In the genomic region with DNA sequence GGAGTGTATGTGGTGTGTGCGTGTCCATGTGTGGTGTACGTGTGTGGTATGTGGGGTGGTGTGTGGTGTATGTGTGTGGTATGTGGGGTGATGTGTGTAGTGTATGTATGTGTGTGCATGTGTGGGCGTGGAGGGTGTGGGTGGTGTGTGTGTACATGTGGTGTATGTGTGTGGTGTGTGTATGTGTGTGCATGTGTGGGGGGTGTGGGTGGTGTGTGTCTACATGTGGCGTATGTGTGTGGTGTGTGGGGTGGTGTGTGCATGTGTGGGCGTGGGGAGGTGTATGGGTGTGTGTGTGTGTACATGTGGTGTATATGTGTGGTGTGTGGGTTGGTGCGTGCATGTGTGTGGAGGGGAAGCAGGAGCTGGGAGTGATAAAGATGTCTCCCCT, we compare ENCODE assay signal across 20 cellular contexts. TPM values are rescaled to one million over a fixed set of nuclear protein-coding genes. Genes with fewer than 3 reads are reported as not detected.
DNase-seq lines count a peak whose midpoint lies in the region; ATAC-seq and TF ChIP-seq lines count a peak whose summit lies in the region.
"Had no signal": no experiment of that assay in that cellular context is flagged by ENCODE, and none has a peak within 500 bp of the region (broad histone marks: within the 10 kb centered on the region; RNA-seq: fewer than 3 reads in every experiment).

No MANE protein-coding gene starts in this region.

- H3K9me3 ChIP-seq in heart left ventricle (peaks cover 0 to 4% (median 0%) of the 10 kb centered on the region in 12 donors), mesodermal cell (ENCODE audit: control insufficient read depth, low read length) (no peaks in the 10 kb centered on the region)
- H3K9me3 ChIP-seq: SJCRH30 had no signal

- no peak overlapping the region for H3K4me3 Mint-ChIP-seq in activated CD4-positive, alpha-beta T cell treated with anti-CD3 and anti-CD28 coated beads, Interleukin-2, amount 10 ng/mL, durations not matched to agents 7 days and 5 days
- H3K4me3 Mint-ChIP-seq: activated naive CD4-positive, alpha-beta T cell treated with anti-CD3 and anti-CD28 coated beads, Interleukin-2, amount 50 U/mL, for 24 hours; CD8-positive, alpha-beta memory T cell; T-helper 2 cell treated with Interferon-gamma antibody and Interleukin-4, amounts not matched to agents 5 μg/mL and 100 μg/mL, for 36 hours; type B pancreatic cell had no signal

- no peaks in the 10 kb centered on the region for H3K36me3 ChIP-seq in heart left ventricle
- no peaks in the 10 kb centered on the region for H3K36me3 ChIP-seq in mesodermal cell (ENCODE audit: control insufficient read depth, insufficient read depth, low read length)
- H3K36me3 ChIP-seq: heart right ventricle, SJCRH30 had no signal

- no peaks in the 10 kb centered on the region for H3K36me3 Mint-ChIP-seq in activated CD4-positive, alpha-beta T cell treated with anti-CD3 and anti-CD28 coated beads, Interleukin-2, amount 10 ng/mL, durations not matched to agents 7 days and 5 days (ENCODE audit: low read depth)
- H3K36me3 Mint-ChIP-seq: activated naive CD4-positive, alpha-beta T cell treated with anti-CD3 and anti-CD28 coated beads, Interleukin-2, amount 50 U/mL, for 24 hours; CD8-positive, alpha-beta memory T cell; type B pancreatic cell had no signal

- peaks cover 15% of the 10 kb centered on the region for H3K27me3 Mint-ChIP-seq in activated CD4-positive, alpha-beta T cell treated with anti-CD3 and anti-CD28 coated beads, Interleukin-2, amount 10 ng/mL, durations not matched to agents 7 days and 5 days

- H3K4me1 Mint-ChIP-seq in activated CD4-positive, alpha-beta T cell treated with anti-CD3 and anti-CD28 coated beads, Interleukin-2, amount 10 ng/mL, durations not matched to agents 7 days and 5 days = peaks cover 10% of the 10 kb centered on the region
- H3K4me1 Mint-ChIP-seq: activated naive CD4-positive, alpha-beta T cell treated with anti-CD3 and anti-CD28 coated beads, Interleukin-2, amount 50 U/mL, for 24 hours; CD8-positive, alpha-beta memory T cell had no signal

- ATAC-seq in Right ventricle myocardium superior (ENCODE audit: poor library complexity) (peak; percentile 15), heart left ventricle (no peak)

- POLR2A ChIA-PET in activated CD4-positive, alpha-beta T cell treated with anti-CD3 and anti-CD28 coated beads, Interleukin-2, amount 10 ng/mL, durations not matched to agents 7 days and 5 days (lab: Charles Lee) = no interaction called here

- H3K4me3 ChIP-seq in heart left ventricle = no peak overlapping the region
- H3K4me3 ChIP-seq in mesodermal cell (ENCODE audit: extremely low read depth, insufficient read depth, low read length, poor library complexity, severe bottlenecking) = no peak overlapping the region
- H3K4me3 ChIP-seq: heart right ventricle, SJCRH30, skin epidermis had no signal

- DNase-seq in Right ventricle myocardium superior = no peak
- no peak for DNase-seq in heart left ventricle
- DNase-seq in SIG-M5 treated with dmso at 0.1 percent for 504 hours (lab: John Stamatoyannopoulos, UW; ENCODE audit: unreplicated experiment) = no peak
- DNase-seq in activated CD4-positive, alpha-beta T cell treated with anti-CD3 and anti-CD28 coated beads, Interleukin-2, amount 10 ng/mL, durations not matched to agents 7 days and 5 days = no peak
- no peak for DNase-seq in DMS114 treated with DMSO at 0.1 percent for 48 hours (lab: John Stamatoyannopoulos, UW; ENCODE audit: unreplicated experiment)
- DNase-seq: CD8-positive, alpha-beta memory T cell; heart right ventricle; kidney; midbrain; NCI-H146; NCI-H345 had no signal

- H3K27ac Mint-ChIP-seq in activated CD4-positive, alpha-beta T cell treated with anti-CD3 and anti-CD28 coated beads, Interleukin-2, amount 10 ng/mL, durations not matched to agents 7 days and 5 days = no peak overlapping the region
- H3K27ac Mint-ChIP-seq: activated naive CD4-positive, alpha-beta T cell treated with anti-CD3 and anti-CD28 coated beads, Interleukin-2, amount 50 U/mL, for 24 hours; CD8-positive, alpha-beta memory T cell; T-helper 2 cell treated with Interferon-gamma antibody and Interleukin-4, amounts not matched to agents 5 μg/mL and 100 μg/mL, for 36 hours; type B pancreatic cell had no signal

- H3K27ac ChIP-seq in heart left ventricle (peak overlapping the region in 1 of 12 donors; percentile 30), mesodermal cell (ENCODE audit: low read depth, low read length, severe bottlenecking) (peak overlapping the region; percentile 37)
- H3K27ac ChIP-seq: SJCRH30 had no signal

- 80 to 90% (median 83%) methylated on average over 6 of the region's 6 CpGs for WGBS in heart left ventricle, 4 donors
- 83 to 86% methylated on average over 4 to 6 of the region's 6 CpGs for WGBS in mesodermal cell (ENCODE audit: insufficient coverage in 2 of 2), 2 experiments

- no peak for TF ChIP-seq POLR2A in heart left ventricle (IDR thresholded peaks at IDR 0.05)

- intact Hi-C loops in Right ventricle myocardium superior (cut with DNase I) (no loop called here), heart left ventricle (cut with DNase I) (no loop called here)

- TF ChIP-seq CTCF in heart left ventricle (IDR thresholded peaks at IDR 0.05) = no peak

- H3K27me3 ChIP-seq in heart left ventricle = peaks cover 0 to 11% (median 0%) of the 10 kb centered on the region in 9 donors

- H3K4me1 ChIP-seq in heart left ventricle = peaks cover 0 to 32% (median 0%) of the 10 kb centered on the region in 12 donors
- H3K4me1 ChIP-seq in mesodermal cell (ENCODE audit: control insufficient read depth, insufficient read depth, low read length, poor library complexity, severe bottlenecking) = peaks cover 5% of the 10 kb centered on the region

- CTCF ChIA-PET in activated CD4-positive, alpha-beta T cell treated with anti-CD3 and anti-CD28 coated beads, Interleukin-2, amount 10 ng/mL, durations not matched to agents 7 days and 5 days (lab: Charles Lee) = interaction anchor here (0.6 to 1.0 kb wide), 2 partner anchors 8 to 19 kb away, joined by 3 to 4 read pairs; no protein-coding TSS in a partner anchor

- H3K9me3 Mint-ChIP-seq in activated CD4-positive, alpha-beta T cell treated with anti-CD3 and anti-CD28 coated beads, Interleukin-2, amount 10 ng/mL, durations not matched to agents 7 days and 5 days = no peaks in the 10 kb centered on the region
- H3K9me3 Mint-ChIP-seq: activated naive CD4-positive, alpha-beta T cell treated with anti-CD3 and anti-CD28 coated beads, Interleukin-2, amount 50 U/mL, for 24 hours; CD8-positive, alpha-beta memory T cell; T-helper 2 cell treated with Interferon-gamma antibody and Interleukin-4, amounts not matched to agents 5 μg/mL and 100 μg/mL, for 36 hours; type B pancreatic cell had no signal

RNA-seq across cellular contexts. Expression of gene CD300H, which starts 1.7 kb away (rescaled TPM):
- total RNA-seq in Right ventricle myocardium superior = not detected
- 1 to 10 TPM in 1 of 9 donors, under 1 TPM in 2, not detected in 6; 0.60 to 1.5 (median 0.77) TPM for total RNA-seq in heart left ventricle
- under 1 TPM in 1 of 2 donors, not detected in 1; 0.30 TPM for polyA plus RNA-seq in heart left ventricle
- polyA plus RNA-seq in mesodermal cell (2013, experiment 1 of 2) = not detected
- polyA plus RNA-seq in mesodermal cell (2013, experiment 2 of 2) = not detected
- not detected for total RNA-seq in activated CD4-positive, alpha-beta T cell treated with anti-CD3 and anti-CD28 coated beads, Interleukin-2, amount 10 ng/mL, durations not matched to agents 7 days and 5 days
- total RNA-seq: bronchial epithelial cell; CD8-positive, alpha-beta memory T cell; H4; occipital lobe; SJCRH30 had no signal
- polyA plus RNA-seq: CD8-positive, alpha-beta memory T cell; heart right ventricle had no signal

RNA-seq across cellular contexts. Expression of gene CD300C, which starts 23.1 kb away (rescaled TPM):
- total RNA-seq in Right ventricle myocardium superior = 1.00 TPM
- 1 to 10 TPM in 2 of 9 donors, under 1 TPM in 4, not detected in 3; 0.31 to 5.0 (median 0.61) TPM for total RNA-seq in heart left ventricle
- under 1 TPM; 0.11 to 0.94 TPM for polyA plus RNA-seq in heart left ventricle
- not detected for polyA plus RNA-seq in mesodermal cell (2013, experiment 1 of 2)
- not detected for polyA plus RNA-seq in mesodermal cell (2013, experiment 2 of 2)
- under 1 TPM; 0.52 to 0.57 TPM for total RNA-seq in activated CD4-positive, alpha-beta T cell treated with anti-CD3 and anti-CD28 coated beads, Interleukin-2, amount 10 ng/mL, durations not matched to agents 7 days and 5 days
- total RNA-seq: bronchial epithelial cell, SJCRH30 had no signal
- polyA plus RNA-seq: CD8-positive, alpha-beta memory T cell had no signal

RNA-seq across cellular contexts. Expression of gene CD300LD, which starts 23.1 kb away (rescaled TPM):
- total RNA-seq in Right ventricle myocardium superior = not detected
- not detected for total RNA-seq in heart left ventricle
- not detected for polyA plus RNA-seq in heart left ventricle
- polyA plus RNA-seq in mesodermal cell (2013, experiment 1 of 2) = not detected
- not detected for polyA plus RNA-seq in mesodermal cell (2013, experiment 2 of 2)
- total RNA-seq in activated CD4-positive, alpha-beta T cell treated with anti-CD3 and anti-CD28 coated beads, Interleukin-2, amount 10 ng/mL, durations not matched to agents 7 days and 5 days = under 1 TPM in 1 of 2 experiments, not detected in 1; 0.15 TPM
- total RNA-seq: bronchial epithelial cell; CD8-positive, alpha-beta memory T cell; H4; heart right ventricle; kidney; occipital lobe; SJCRH30 had no signal
- polyA plus RNA-seq: CD8-positive, alpha-beta memory T cell; heart right ventricle had no signal

RNA-seq across cellular contexts. Expression of gene CD300LB, which starts 37.7 kb away (rescaled TPM):
- total RNA-seq in Right ventricle myocardium superior (0.16 TPM), heart left ventricle (1 to 10 TPM in 1 of 9 donors, under 1 TPM in 5, not detected in 3; 0.14 to 2.3 (median 0.21) TPM)
- under 1 TPM in 1 of 2 donors, not detected in 1; 0.40 TPM for polyA plus RNA-seq in heart left ventricle
- not detected for polyA plus RNA-seq in mesodermal cell (2013, experiment 1 of 2)
- not detected for polyA plus RNA-seq in mesodermal cell (2013, experiment 2 of 2)
- not detected for total RNA-seq in activated CD4-positive, alpha-beta T cell treated with anti-CD3 and anti-CD28 coated beads, Interleukin-2, amount 10 ng/mL, durations not matched to agents 7 days and 5 days
- total RNA-seq: bronchial epithelial cell, H4, occipital lobe, SJCRH30 had no signal
- polyA plus RNA-seq: CD8-positive, alpha-beta memory T cell had no signal

RNA-seq across cellular contexts. Expression of gene CD300E, which starts 54.5 kb away (rescaled TPM):
- total RNA-seq in Right ventricle myocardium superior (0.38 TPM), heart left ventricle (1 to 10 TPM in 3 of 9 donors, under 1 TPM in 5, not detected in 1; 0.19 to 8.6 (median 0.46) TPM)
- polyA plus RNA-seq in heart left ventricle = 1 to 10 TPM in 1 of 2 donors, under 1 TPM in 1; 0.30 to 1.1 TPM
- 1.4 TPM for polyA plus RNA-seq in mesodermal cell (2013, experiment 1 of 2)
- 2.0 TPM for polyA plus RNA-seq in mesodermal cell (2013, experiment 2 of 2)
- not detected for total RNA-seq in activated CD4-positive, alpha-beta T cell treated with anti-CD3 and anti-CD28 coated beads, Interleukin-2, amount 10 ng/mL, durations not matched to agents 7 days and 5 days
- total RNA-seq: bronchial epithelial cell; CD8-positive, alpha-beta memory T cell; H4 had no signal
- polyA plus RNA-seq: CD8-positive, alpha-beta memory T cell had no signal
